ENCODE assay signal across 8 cellular contexts in the genomic region with DNA sequence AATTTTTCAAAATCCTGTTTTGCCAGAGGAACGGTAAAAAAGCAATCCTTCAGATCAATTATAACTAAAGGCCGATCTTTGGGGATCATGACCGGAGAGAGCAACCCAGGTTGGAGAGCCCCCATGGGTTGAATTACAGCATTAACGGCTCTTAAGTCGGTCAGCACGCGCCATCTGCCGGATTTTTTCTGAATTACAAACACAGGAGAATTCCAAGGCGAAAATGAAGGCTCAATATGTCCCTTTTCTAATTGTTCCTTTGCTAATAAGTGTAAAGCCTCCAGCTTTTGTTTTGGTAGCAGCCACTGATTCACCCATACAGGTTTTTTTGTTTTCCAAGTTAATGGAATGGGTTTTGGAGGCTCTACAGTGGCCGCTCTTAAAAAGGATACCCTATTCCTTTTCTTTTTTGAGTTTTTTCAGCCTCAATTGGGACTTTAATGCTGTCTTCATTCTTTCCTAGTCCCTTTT. TPM values are rescaled to one million over a fixed set of nuclear protein-coding genes. Genes with fewer than 3 reads are reported as not detected.
DNase-seq lines count a peak whose midpoint lies in the region; ATAC-seq, FAIRE-seq and TF ChIP-seq lines count a peak whose summit lies in the region.

No MANE protein-coding gene starts in this region.

- H3K27me3 Mint-ChIP-seq in Calu3 (ENCODE audit: unreplicated experiment), result peaks cover 11% of the 10 kb centered on the region
- no peaks in the 10 kb centered on the region for H3K27me3 Mint-ChIP-seq in activated T-cell treated with anti-CD3 and anti-CD28 coated beads, Interleukin-2, amount 50 U/mL, for 72 hours (ENCODE audit: low read depth)

- peak; percentile 2 for FAIRE-seq in RCC 7860 (lab: Jason Lieb, UNC)

- intact Hi-C loops in Calu3 (cut with micrococcal nuclease; ENCODE audit: unreplicated experiment), result loop anchor here (2.0 kb wide), 1 partner anchor 238 kb away; no protein-coding TSS in a partner anchor
- intact Hi-C loops in posterior cingulate gyrus (cut with DNase I), result loop anchor here (5.0 to 10.0 kb wide), 2 partner anchors 114 to 237 kb away; a partner anchor contains a TSS

- no TSS peak for BruUV-seq in Calu3 (replicated peaks; lab: Mats Ljungman, UMichigan)

- ATAC-seq in activated T-cell treated with anti-CD3 and anti-CD28 coated beads, Interleukin-2, amount 50 U/mL, for 72 hours (replicated peaks in 1 of 2), result no peak
- no peak for ATAC-seq in GM18870 (IDR thresholded peaks at IDR 0.05; ENCODE audit: unreplicated experiment)

- H3K4me1 Mint-ChIP-seq in Calu3 (ENCODE audit: low read depth, unreplicated experiment), result peaks cover 26% of the 10 kb centered on the region
- H3K4me1 Mint-ChIP-seq in activated T-cell treated with anti-CD3 and anti-CD28 coated beads, Interleukin-2, amount 50 U/mL, for 72 hours (ENCODE audit: low read depth), result peaks cover 23% of the 10 kb centered on the region

- DNase-seq in Calu3 (peak; percentile 86), LoVo (ENCODE audit: low spot score) (peak; percentile 43), RCC 7860 (ENCODE audit: low spot score) (peak; percentile 24), foreskin melanocyte (peak; percentile 49), posterior cingulate gyrus (peak in 7 of 10 donors; percentile 52 to 90 (median 67)), hepatic stellate cell (ENCODE audit: low spot score) (no peak)
- peak; percentile 78 to 81 for DNase-seq in activated T-cell treated with anti-CD3 and anti-CD28 coated beads, Interleukin-2, amount 50 U/mL, for 72 hours

- peak; percentile 91 for TF ChIP-seq CTCF in Calu3 (IDR thresholded peaks at IDR 0.05; ENCODE audit: unreplicated experiment)

- H3K4me3 Mint-ChIP-seq in Calu3 (ENCODE audit: low read depth, unreplicated experiment), result no peak overlapping the region
- no peak overlapping the region for H3K4me3 Mint-ChIP-seq in activated T-cell treated with anti-CD3 and anti-CD28 coated beads, Interleukin-2, amount 50 U/mL, for 72 hours

- H3K36me3 Mint-ChIP-seq in Calu3 (ENCODE audit: insufficient read depth, unreplicated experiment), result no peaks in the 10 kb centered on the region
- H3K36me3 Mint-ChIP-seq in activated T-cell treated with anti-CD3 and anti-CD28 coated beads, Interleukin-2, amount 50 U/mL, for 72 hours (ENCODE audit: insufficient read depth in 2 of 2), result no peaks in the 10 kb centered on the region

- H3K9me3 Mint-ChIP-seq in Calu3 (ENCODE audit: low read depth, unreplicated experiment), result no peaks in the 10 kb centered on the region
- H3K9me3 Mint-ChIP-seq in activated T-cell treated with anti-CD3 and anti-CD28 coated beads, Interleukin-2, amount 50 U/mL, for 72 hours, result no peaks in the 10 kb centered on the region

- no peak overlapping the region for H3K27ac Mint-ChIP-seq in Calu3 (ENCODE audit: unreplicated experiment)
- H3K27ac Mint-ChIP-seq in activated T-cell treated with anti-CD3 and anti-CD28 coated beads, Interleukin-2, amount 50 U/mL, for 72 hours, result no peak overlapping the region

- CTCF ChIA-PET in Calu3 (lab: Charles Lee), result interaction anchor here (0.5 to 1.0 kb wide), 2 partner anchors 201 to 237 kb away, joined by 3 read pairs; no protein-coding TSS in a partner anchor

RNA-seq across cellular contexts. Expression of a gene that starts 16.9 kb away (rescaled TPM):
- not detected in 2 replicates for total RNA-seq in Calu3 (2022)
- not detected for total RNA-seq in activated T-cell treated with anti-CD3 and anti-CD28 coated beads, Interleukin-2, amount 50 U/mL, for 72 hours

RNA-seq across cellular contexts. Expression of a gene that starts 19.5 kb away (rescaled TPM):
- total RNA-seq in Calu3 (2022), result 144 and 154 TPM in 2 replicates
- 100 to 1,000 TPM; 116 to 117 TPM for total RNA-seq in activated T-cell treated with anti-CD3 and anti-CD28 coated beads, Interleukin-2, amount 50 U/mL, for 72 hours

RNA-seq across cellular contexts. Expression of a gene that starts 30.4 kb away (rescaled TPM):
- total RNA-seq in Calu3 (2022), result 57.9 and 60.7 TPM in 2 replicates
- 10 to 100 TPM; 37.3 to 46.1 TPM for total RNA-seq in activated T-cell treated with anti-CD3 and anti-CD28 coated beads, Interleukin-2, amount 50 U/mL, for 72 hours
